In genomic region chr6:126632271-126632670, GRCh38 we compare ENCODE assay signal across 23 cellular contexts.
A peak's percentile ranks its signal among the peaks of the same experiment; 100 is the strongest.
DNase-seq lines count a peak whose midpoint lies in the region; ATAC-seq and TF ChIP-seq lines count a peak whose summit lies in the region.
"Had no signal": no experiment of that assay in that cellular context is flagged by ENCODE, and none has a peak within 500 bp of the region (broad histone marks: within the 10 kb centered on the region; RNA-seq: fewer than 3 reads in every experiment).

No MANE protein-coding gene starts in this region.

- H3K4me1 ChIP-seq in A673 (ENCODE audit: insufficient read depth, low read length, poor library complexity, severe bottlenecking): peaks cover 37% of the 10 kb centered on the region
- H3K4me1 ChIP-seq: SJCRH30 had no signal

- ATAC-seq in WTC11 (no peak), left lobe of liver (no peak)
- ATAC-seq: Right ventricle myocardium inferior had no signal

- no peaks in the 10 kb centered on the region for H3K27me3 ChIP-seq in A673 (replicated peaks; ENCODE audit: insufficient read depth, low read depth, low read length, poor library complexity)
- H3K27me3 ChIP-seq: BE2C, MG63, SJCRH30 had no signal

- H3K4me3 Mint-ChIP-seq in WTC11 (no peak overlapping the region), MCF 10A (ENCODE audit: unreplicated experiment) (no peak overlapping the region)
- H3K4me3 Mint-ChIP-seq: CD14-positive monocyte had no signal

- H3K27ac Mint-ChIP-seq in WTC11 (0 out of 2 replicates have a peak overlapping the region, but pooled peaks have one; percentile 1), MCF 10A (ENCODE audit: low read depth, unreplicated experiment) (no peak overlapping the region)
- H3K27ac Mint-ChIP-seq: CD14-positive monocyte had no signal

- no peak for DNase-seq in A673 (ENCODE audit: low spot score)
- no peak for DNase-seq in WTC11 (ENCODE audit: low spot score)
- peak; percentile 26 to 59 for DNase-seq in foreskin fibroblast
- DNase-seq in skeletal muscle cell (ENCODE audit: low read depth): peak; percentile 23
- no peak for DNase-seq in MCF 10A (ENCODE audit: unreplicated experiment)
- DNase-seq in activated CD4-positive, alpha-beta T cell treated with anti-CD3 and anti-CD28 coated beads for 1 hour: no peak
- DNase-seq in left lobe of liver (ENCODE audit: low spot score): no peak
- DNase-seq in activated gamma-delta T cell treated with Interleukin-2 at 50 U/mL for 16 hours: no peak
- DNase-seq: ACHN, BE2C, Calu3, DMS153, DND-41, KBM-7, MG63, NCI-H2029 treated with DMSO at 0.1 percent for 48 hours, NCI-H446 treated with DMSO at 0.1 percent for 48 hours, NCI-H526, PC-9, SJCRH30 had no signal

- H3K4me1 Mint-ChIP-seq in WTC11: no peaks in the 10 kb centered on the region
- H3K4me1 Mint-ChIP-seq in MCF 10A (ENCODE audit: insufficient read depth, unreplicated experiment): no peaks in the 10 kb centered on the region
- H3K4me1 Mint-ChIP-seq: CD14-positive monocyte had no signal

- no peaks in the 10 kb centered on the region for H3K9me3 ChIP-seq in A673 (ENCODE audit: low read depth, low read length, poor library complexity, severe bottlenecking)
- H3K9me3 ChIP-seq: BE2C, MG63, SJCRH30 had no signal

- H3K9me3 Mint-ChIP-seq in WTC11 (no peaks in the 10 kb centered on the region), MCF 10A (ENCODE audit: unreplicated experiment) (no peaks in the 10 kb centered on the region)

- POLR2A ChIA-PET in A673 (lab: Charles Lee; ENCODE audit: low non-redundant PET): interaction anchor here (0.6 kb wide), 1 partner anchor 510 kb away, joined by 6 read pairs; no protein-coding TSS in a partner anchor
- POLR2A ChIA-PET in WTC11 (lab: Charles Lee): no interaction called here
- POLR2A ChIA-PET in MCF 10A (lab: Yijun Ruan, JAX): no interaction called here

- intact Hi-C loops in A673 (cut with micrococcal nuclease; ENCODE audit: unreplicated experiment): no loop called here
- intact Hi-C loops in MCF 10A (cut with micrococcal nuclease): no loop called here

- H3K36me3 ChIP-seq in A673 (ENCODE audit: insufficient read depth, low read length, poor library complexity, severe bottlenecking): no peaks in the 10 kb centered on the region
- H3K36me3 ChIP-seq: BE2C, MG63, SJCRH30 had no signal

- CTCF ChIA-PET in A673 (lab: Charles Lee): interaction anchor here (0.5 to 0.7 kb wide), 3 partner anchors 180 to 381 kb away, joined by 3 to 6 read pairs (median 3); no protein-coding TSS in a partner anchor
- CTCF ChIA-PET in WTC11 (lab: Charles Lee): no interaction called here
- CTCF ChIA-PET in MCF 10A (lab: Yijun Ruan, JAX): interaction anchor here (0.7 kb wide), 1 partner anchor 25 kb away, joined by 3 read pairs; no protein-coding TSS in a partner anchor

- H3K27me3 Mint-ChIP-seq in WTC11 (ENCODE audit: low read depth): no peaks in the 10 kb centered on the region
- no peaks in the 10 kb centered on the region for H3K27me3 Mint-ChIP-seq in MCF 10A (ENCODE audit: insufficient read depth, unreplicated experiment)

- BruUV-seq in A673 (replicated peaks; lab: Mats Ljungman, UMichigan) (no TSS peak), MCF 10A (replicated peaks; lab: Mats Ljungman, UMichigan) (no TSS peak)

- no peaks in the 10 kb centered on the region for H3K36me3 Mint-ChIP-seq in WTC11
- no peaks in the 10 kb centered on the region for H3K36me3 Mint-ChIP-seq in MCF 10A (ENCODE audit: insufficient read depth, unreplicated experiment)
- H3K36me3 Mint-ChIP-seq: CD14-positive monocyte had no signal

- H3K4me3 ChIP-seq in A673 (ENCODE audit: low read depth, low read length, poor library complexity, severe bottlenecking) (no peak overlapping the region), foreskin fibroblast (ENCODE audit: low read depth in 1 of 2, low read length in 2 of 2) (no peak overlapping the region), skeletal muscle cell (ENCODE audit: low read depth, low read length) (no peak overlapping the region)
- H3K4me3 ChIP-seq: MG63, PC-9, SJCRH30 had no signal

- peak overlapping the region; percentile 68 for H3K27ac ChIP-seq in A673 (ENCODE audit: low read depth, low read length, poor library complexity, severe bottlenecking)
- H3K27ac ChIP-seq: 22Rv1, PC-9, SJCRH30 had no signal

- no peak for TF ChIP-seq CTCF in A673 (conservative IDR thresholded peaks at IDR 0.05; ENCODE audit: low read depth, low read length)
- TF ChIP-seq CTCF in WTC11 (IDR thresholded peaks at IDR 0.05): no peak
- no peak for TF ChIP-seq CTCF in foreskin fibroblast (IDR thresholded peaks at IDR 0.05; ENCODE audit: low read depth, low read length)
- TF ChIP-seq CTCF in MCF 10A (IDR thresholded peaks at IDR 0.05; ENCODE audit: unreplicated experiment): no peak

TF ChIP-seq in WTC11, 78 proteins besides CTCF, POLR2A, EP300 and RAD21 (continues in another document):
- TF ChIP-seq PRDM15 (CRISPR knock-in tag; IDR thresholded peaks at IDR 0.05) (no peak), AR (CRISPR knock-in tag; IDR thresholded peaks at IDR 0.05) (no peak), ZNF232 (CRISPR knock-in tag; IDR thresholded peaks at IDR 0.05) (no peak), JAZF1 (CRISPR knock-in tag; IDR thresholded peaks at IDR 0.05) (no peak), MYBL2 (CRISPR knock-in tag; IDR thresholded peaks at IDR 0.05) (no peak), PREB (CRISPR knock-in tag; IDR thresholded peaks at IDR 0.05; ENCODE audit: borderline replicate concordance) (no peak), IRF2 (CRISPR knock-in tag; IDR thresholded peaks at IDR 0.05; ENCODE audit: borderline replicate concordance, low read depth) (no peak)

Comparison
In these comparisons a context has a peak if more than half of its experiments do, and no peak if none do; other contexts are left out.
1. DNase-seq: peak in foreskin fibroblast (2 of 2) and skeletal muscle cell (single experiment); none in A673 (single experiment), WTC11 (single experiment), MCF 10A (single experiment), activated CD4-positive, alpha-beta T cell treated with anti-CD3 and anti-CD28 coated beads for 1 hour (single experiment), left lobe of liver (single experiment) and activated gamma-delta T cell treated with Interleukin-2 at 50 U/mL for 16 hours (single experiment).